In the genomic region with DNA sequence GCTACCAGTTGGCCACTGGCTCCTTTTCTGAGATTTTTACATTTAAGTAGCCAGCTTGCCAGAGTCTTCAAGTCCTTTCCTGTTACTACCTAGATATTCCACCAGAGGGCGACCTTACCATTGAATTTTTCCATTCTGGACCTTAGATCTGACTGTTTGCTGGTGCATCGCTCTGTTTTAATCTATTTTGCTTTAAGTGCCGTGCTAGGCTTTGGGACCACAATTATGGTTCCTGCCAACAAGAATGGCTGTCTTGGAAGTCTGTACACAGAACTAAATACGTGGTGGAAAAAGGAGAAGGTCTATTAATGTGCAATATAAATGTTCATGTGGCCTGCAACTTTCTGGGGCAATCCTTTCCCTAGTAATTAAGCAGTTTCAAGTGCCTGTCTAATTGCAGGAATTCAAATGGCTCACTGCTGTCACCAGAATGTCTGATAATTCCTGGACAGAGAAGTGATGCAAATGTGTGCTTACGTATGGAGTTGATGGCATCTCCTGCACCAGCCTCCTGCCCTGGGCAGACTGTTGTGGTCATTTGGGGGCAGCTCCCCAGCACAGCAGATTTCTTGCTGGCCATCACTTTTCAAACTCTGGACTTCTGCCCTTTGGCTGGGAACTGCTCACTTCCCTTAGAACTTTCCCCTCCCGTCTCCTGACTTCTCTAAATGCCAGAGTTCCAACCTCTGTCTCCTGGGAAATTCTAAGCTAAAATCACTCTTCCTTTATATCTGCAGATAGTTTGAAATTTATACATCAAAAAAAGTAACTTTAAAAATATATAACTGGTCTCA, we compare ENCODE assay signal across 8 cellular contexts. TPM values are rescaled to one million over a fixed set of nuclear protein-coding genes. Genes with fewer than 3 reads are reported as not detected.
A peak's percentile ranks its signal among the peaks of the same experiment; 100 is the strongest.
DNase-seq lines count a peak whose midpoint lies in the region; ATAC-seq, FAIRE-seq and TF ChIP-seq lines count a peak whose summit lies in the region.

No MANE protein-coding gene starts in this region.

- H3K27me3 ChIP-seq in foreskin keratinocyte = peaks cover 87% of the 10 kb centered on the region

- no peak overlapping the region for H3K27ac ChIP-seq in foreskin keratinocyte

- DNase-seq in DMS 273 treated with DMSO at 0.1 percent for 48 hours (lab: John Stamatoyannopoulos, UW) = peak; percentile 67
- DNase-seq in HTR-8/SVneo (ENCODE audit: insufficient read length, low spot score) = peak; percentile 83
- peak; percentile 88 for DNase-seq in NCI-H82 (lab: John Stamatoyannopoulos, UW)
- no peak for DNase-seq in activated T-cell treated with anti-CD3 and anti-CD28 coated beads, Interleukin-2, amount 50 U/mL, for 4 hours
- DNase-seq in foreskin keratinocyte = peak in 1 of 2 donors; percentile 48
- peak; percentile 56 for DNase-seq in non-pigmented ciliary epithelial cell (ENCODE audit: low read depth)

- ATAC-seq in activated T-cell treated with anti-CD3 and anti-CD28 coated beads, Interleukin-2, amount 50 U/mL, for 4 hours = peak; percentile 71 to 76
- ATAC-seq in foreskin keratinocyte = no peak
- no peak for ATAC-seq in GM19351 (IDR thresholded peaks at IDR 0.05; ENCODE audit: unreplicated experiment)
- no peak for ATAC-seq in GM18909 (IDR thresholded peaks at IDR 0.05; ENCODE audit: poor library complexity, unreplicated experiment)

- no peaks in the 10 kb centered on the region for H3K4me1 ChIP-seq in foreskin keratinocyte

- H3K4me3 Mint-ChIP-seq in activated T-cell treated with anti-CD3 and anti-CD28 coated beads, Interleukin-2, amount 50 U/mL, for 4 hours = no peak overlapping the region

- H3K36me3 Mint-ChIP-seq in activated T-cell treated with anti-CD3 and anti-CD28 coated beads, Interleukin-2, amount 50 U/mL, for 4 hours (ENCODE audit: insufficient read depth) = no peaks in the 10 kb centered on the region

- no peaks in the 10 kb centered on the region for H3K9me3 Mint-ChIP-seq in activated T-cell treated with anti-CD3 and anti-CD28 coated beads, Interleukin-2, amount 50 U/mL, for 4 hours

- peak; percentile 75 for TF ChIP-seq CTCF in foreskin keratinocyte (conservative IDR thresholded peaks at IDR 0.05)

- H3K27me3 Mint-ChIP-seq in activated T-cell treated with anti-CD3 and anti-CD28 coated beads, Interleukin-2, amount 50 U/mL, for 4 hours (ENCODE audit: low read depth) = peaks cover 10% of the 10 kb centered on the region

- no peak for FAIRE-seq in HTR-8/SVneo (lab: Jason Lieb, UNC)

- H3K4me1 Mint-ChIP-seq in activated T-cell treated with anti-CD3 and anti-CD28 coated beads, Interleukin-2, amount 50 U/mL, for 4 hours (ENCODE audit: low read depth) = peaks cover 33% of the 10 kb centered on the region

RNA-seq across cellular contexts. Expression of a gene that starts 5.6 kb away (rescaled TPM):
- total RNA-seq in activated T-cell treated with anti-CD3 and anti-CD28 coated beads, Interleukin-2, amount 50 U/mL, for 4 hours = 1 to 10 TPM; 2.0 to 2.1 (median 2.1) TPM
- total RNA-seq in foreskin keratinocyte = not detected in 2 replicates
- not detected in 2 replicates for polyA plus RNA-seq in foreskin keratinocyte

RNA-seq across cellular contexts. Expression of a gene that starts 46.6 kb away (rescaled TPM):
- 100 to 1,000 TPM; 338 to 358 (median 348) TPM for total RNA-seq in activated T-cell treated with anti-CD3 and anti-CD28 coated beads, Interleukin-2, amount 50 U/mL, for 4 hours
- total RNA-seq in foreskin keratinocyte = 134 and 136 TPM in 2 replicates
- 77.9 and 79.2 TPM in 2 replicates for polyA plus RNA-seq in foreskin keratinocyte

RNA-seq across cellular contexts. Expression of a gene that starts 58.4 kb away (rescaled TPM):
- total RNA-seq in activated T-cell treated with anti-CD3 and anti-CD28 coated beads, Interleukin-2, amount 50 U/mL, for 4 hours = 10 to 100 TPM; 18.0 to 31.5 (median 19.8) TPM
- total RNA-seq in foreskin keratinocyte = 0.46 TPM in 1 of 2 replicates, not detected in the other
- 0.03 and 0.81 TPM in 2 replicates for polyA plus RNA-seq in foreskin keratinocyte

Comparison
In these comparisons a context has a peak if more than half of its experiments do, and no peak if none do; other contexts are left out.
1. ATAC-seq: peak in activated T-cell treated with anti-CD3 and anti-CD28 coated beads, Interleukin-2, amount 50 U/mL, for 4 hours (2 of 2); none in foreskin keratinocyte (single experiment), GM19351 (single experiment) and GM18909 (single experiment).
2. RNA of a gene that starts 58.4 kb away (total RNA-seq): 18.0 to 31.5 TPM in activated T-cell treated with anti-CD3 and anti-CD28 coated beads, Interleukin-2, amount 50 U/mL, for 4 hours; 0.46 TPM in foreskin keratinocyte; every median in the first group is over 10 times any median in the second.